8 cellular contexts compared by ENCODE assay signal in the genomic region with DNA sequence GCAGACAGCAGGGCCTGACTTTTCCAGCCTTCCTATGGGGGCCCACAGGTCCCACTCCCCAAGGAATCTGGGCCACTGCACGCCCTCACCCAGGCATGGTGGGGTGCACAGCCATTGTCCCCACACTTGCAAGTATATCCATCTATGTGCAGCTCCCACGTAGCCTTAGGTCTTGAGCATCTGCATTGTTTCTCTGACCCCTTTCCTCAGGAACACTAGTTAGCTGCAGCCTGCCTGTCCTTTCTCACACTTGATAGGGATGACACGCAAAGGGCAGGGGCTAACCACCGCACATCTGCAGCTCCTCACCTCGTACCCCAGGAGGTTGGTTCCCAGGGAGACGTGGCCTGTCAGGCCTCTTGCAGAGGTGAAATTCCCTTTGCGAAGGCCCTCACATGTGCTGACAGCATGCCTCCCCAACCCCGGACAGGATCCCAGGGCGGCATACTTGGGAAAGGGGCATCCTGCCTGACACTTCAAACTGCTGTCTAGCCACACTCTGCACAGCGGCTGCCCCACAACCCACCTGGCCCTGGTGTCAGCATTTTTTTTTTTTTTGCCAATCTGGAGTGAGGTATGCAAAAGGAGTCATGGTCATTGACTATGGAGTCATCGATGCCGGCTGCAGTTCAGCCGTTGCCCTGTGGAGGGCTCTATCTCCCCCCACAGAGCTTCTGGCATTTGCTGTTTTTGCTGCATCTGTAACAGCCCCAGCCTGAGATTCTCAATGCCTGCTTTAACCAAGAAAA. TPM values are rescaled to one million over a fixed set of nuclear protein-coding genes. Genes with fewer than 3 reads are reported as not detected.
DNase-seq lines count a peak whose midpoint lies in the region; ATAC-seq, FAIRE-seq and TF ChIP-seq lines count a peak whose summit lies in the region.

No MANE protein-coding gene starts in this region.

- WGBS in small intestine, 3 donors = 47 to 53% (median 49%) methylated on average over 13 of the region's 13 CpGs

- H3K4me1 ChIP-seq in small intestine (ENCODE audit: control insufficient read depth in 2 of 2, insufficient read depth in 1 of 2, low read depth in 1 of 2, low read length in 1 of 2) = peaks cover 2% of the 10 kb centered on the region in 2 donors

- DNase-seq in NCI-H2029 (lab: John Stamatoyannopoulos, UW) (peak; percentile 6), NCI-H2029 treated with DMSO at 0.1 percent for 48 hours (lab: John Stamatoyannopoulos, UW) (no peak), RPMI8226 (peak; percentile 89), astrocyte of the cerebellum (ENCODE audit: low read depth) (peak; percentile 24), iPS DF 19.7 (ENCODE audit: low read depth, low spot score) (peak; percentile 54), small intestine (peak; percentile 25)

- in situ Hi-C loops in astrocyte of the cerebellum (cut with HindIII; ENCODE audit: low sequenced_read_pairs) = no loop called here

- H3K27me3 ChIP-seq in small intestine (ENCODE audit: control insufficient read depth in 2 of 2, insufficient read depth in 2 of 2, low read length in 2 of 2) = no peaks in the 10 kb centered on the region

- no peak overlapping the region for H3K4me3 ChIP-seq in astrocyte of the cerebellum (ENCODE audit: low read depth, low read length)
- no peak overlapping the region for H3K4me3 ChIP-seq in small intestine (ENCODE audit: low read depth in 1 of 2, low read length in 2 of 2)

- no peaks in the 10 kb centered on the region for H3K9me3 ChIP-seq in small intestine (ENCODE audit: control insufficient read depth, low read depth)

- no peak overlapping the region for H3K27ac ChIP-seq in small intestine (ENCODE audit: low read depth in 1 of 2, low read length in 1 of 2)

- peak; percentile 93 for TF ChIP-seq CTCF in astrocyte of the cerebellum (IDR thresholded peaks at IDR 0.05; ENCODE audit: low read depth, low read length, missing control alignments)

- no peaks in the 10 kb centered on the region for H3K36me3 ChIP-seq in small intestine (ENCODE audit: control insufficient read depth in 2 of 2, insufficient read depth in 2 of 2, low read length in 2 of 2)

- no peak for FAIRE-seq in small intestine (lab: Jason Lieb, UNC)

- ATAC-seq in HG03342 (IDR thresholded peaks at IDR 0.05; ENCODE audit: unreplicated experiment) = peak; percentile 26
- ATAC-seq in GM19455 (IDR thresholded peaks at IDR 0.05; ENCODE audit: unreplicated experiment) = no peak

RNA-seq across cellular contexts. Expression of gene JMJD4, which starts 5.0 kb away (rescaled TPM):
- 10 to 100 TPM in 1 of 3 donors, 1 to 10 TPM in 2; 8.4 to 12.6 (median 9.6) TPM for polyA plus RNA-seq in small intestine

RNA-seq across cellular contexts. Expression of gene SNAP47, which starts 5.2 kb away (rescaled TPM):
- polyA plus RNA-seq in small intestine = 10 to 100 TPM in 2 of 3 donors, 1 to 10 TPM in 1; 9.8 to 16.6 (median 14.3) TPM
